In the genomic region with DNA sequence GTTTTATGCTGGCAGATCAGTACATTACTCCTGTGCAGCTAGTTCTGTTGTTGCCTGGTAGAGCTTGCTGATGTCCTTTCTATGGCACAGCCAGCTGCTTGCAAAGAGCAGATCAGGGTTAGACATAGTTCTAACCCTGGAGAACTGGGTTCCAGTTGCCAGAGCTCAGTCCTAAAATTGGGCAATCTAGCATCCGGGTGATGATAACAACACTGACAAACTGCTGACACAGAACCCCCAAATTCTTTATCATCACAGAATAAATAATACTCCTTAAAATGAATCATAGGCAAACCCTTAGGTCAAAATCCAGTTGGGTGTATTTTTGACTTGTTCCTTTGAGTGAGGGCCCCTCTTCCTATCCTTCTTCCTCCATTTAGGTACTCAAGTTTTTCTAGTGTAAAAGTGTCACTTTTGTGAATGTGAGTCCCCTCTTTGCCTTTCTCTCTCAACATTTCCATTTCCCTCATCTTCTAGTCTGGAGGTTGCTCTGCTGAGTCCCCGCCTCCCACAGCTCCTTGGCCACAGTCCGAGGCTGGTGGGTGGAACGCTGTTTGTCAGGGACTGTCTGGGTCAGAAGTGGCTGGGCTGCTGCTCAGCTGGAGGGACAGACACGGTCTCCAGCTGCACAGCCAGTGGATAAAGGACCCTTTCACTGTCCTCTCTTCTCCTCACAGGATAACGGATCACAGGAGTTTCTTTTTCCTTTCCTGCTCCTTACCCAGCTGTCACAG, we compare ENCODE assay signal across 10 cellular contexts.
DNase-seq lines count a peak whose midpoint lies in the region; FAIRE-seq and TF ChIP-seq lines count a peak whose summit lies in the region.
"Had no signal": no experiment of that assay in that cellular context is flagged by ENCODE, and none has a peak within 500 bp of the region (broad histone marks: within the 10 kb centered on the region; RNA-seq: fewer than 3 reads in every experiment).

No MANE protein-coding gene starts in this region.

- H3K4me1 ChIP-seq in OCI-LY7 (ENCODE audit: insufficient read depth, low read length, poor library complexity, severe bottlenecking) (peaks cover 69% of the 10 kb centered on the region), esophagus (ENCODE audit: control insufficient read depth in 2 of 2, insufficient read depth in 2 of 2, low read length in 1 of 2) (peaks cover 2 to 5% of the 10 kb centered on the region in 2 donors), mesodermal cell (ENCODE audit: control insufficient read depth, insufficient read depth, low read length, poor library complexity, severe bottlenecking) (peaks cover 10% of the 10 kb centered on the region), tibial nerve (peaks cover 0 to 24% (median 11%) of the 10 kb centered on the region in 4 donors), Karpas-422 (ENCODE audit: low read length) (peaks cover 34% of the 10 kb centered on the region)

- no peaks in the 10 kb centered on the region for H3K79me2 ChIP-seq in OCI-LY7 (ENCODE audit: insufficient read depth, low read depth, low read length)
- H3K79me2 ChIP-seq in Karpas-422 (ENCODE audit: low read length) = no peaks in the 10 kb centered on the region

- POLR2A ChIA-PET in OCI-LY7 (lab: Charles Lee) = interaction anchor here (0.6 to 3.1 kb wide), 11 partner anchors 8 to 1843 kb away, joined by 3 to 17 read pairs (median 3); no protein-coding TSS in a partner anchor

- H4K20me1 ChIP-seq in OCI-LY7 (ENCODE audit: insufficient read depth, low read length) (no peaks in the 10 kb centered on the region), Karpas-422 (ENCODE audit: insufficient read depth, low read depth, low read length) (no peaks in the 10 kb centered on the region)

- H2AFZ ChIP-seq in OCI-LY7 (ENCODE audit: low read length) = peak overlapping the region; percentile 97
- H2AFZ ChIP-seq in Karpas-422 (ENCODE audit: low read length) = no peak overlapping the region

- CTCF ChIA-PET in OCI-LY7 (lab: Charles Lee; ENCODE audit: unreplicated experiment) = no interaction called here

- H3K4me2 ChIP-seq in OCI-LY7 (ENCODE audit: low read length) (peak overlapping the region; percentile 86), Karpas-422 (ENCODE audit: low read depth, low read length, poor library complexity, severe bottlenecking) (no peak overlapping the region)

- TF ChIP-seq EP300 in tibial nerve (IDR thresholded peaks at IDR 0.05) = peak; percentile 16 to 74

- no peaks in the 10 kb centered on the region for H3K9me2 ChIP-seq in OCI-LY7 (ENCODE audit: insufficient read depth, low read length)
- H3K9me2 ChIP-seq in Karpas-422 (replicated peaks; ENCODE audit: insufficient read depth, low read length) = no peaks in the 10 kb centered on the region

- no peak for FAIRE-seq in D721Med (lab: Jason Lieb, UNC)

- H3K36me3 ChIP-seq in OCI-LY7 (ENCODE audit: insufficient read depth, low read length) (no peaks in the 10 kb centered on the region), esophagus (ENCODE audit: control insufficient read depth in 2 of 2, insufficient read depth in 2 of 2, low read length in 1 of 2) (no peaks in the 10 kb centered on the region), mesodermal cell (ENCODE audit: control insufficient read depth, insufficient read depth, low read length) (no peaks in the 10 kb centered on the region), tibial nerve (no peaks in the 10 kb centered on the region), Karpas-422 (ENCODE audit: insufficient read depth, low read length) (no peaks in the 10 kb centered on the region)

- H3K9me3 ChIP-seq in OCI-LY7 (ENCODE audit: low read length) (no peaks in the 10 kb centered on the region), esophagus (ENCODE audit: control insufficient read depth in 2 of 2, insufficient read depth in 1 of 2, low read depth in 1 of 2, low read length in 1 of 2) (no peaks in the 10 kb centered on the region), mesodermal cell (ENCODE audit: control insufficient read depth, low read length) (no peaks in the 10 kb centered on the region), tibial nerve (no peaks in the 10 kb centered on the region), Karpas-422 (ENCODE audit: low read length) (no peaks in the 10 kb centered on the region)

- H3K9ac ChIP-seq in Karpas-422 (ENCODE audit: low read length) = no peak overlapping the region

- H3K27ac ChIP-seq in OCI-LY7 (ENCODE audit: low read depth, low read length, poor library complexity, severe bottlenecking) (peak overlapping the region; percentile 43), esophagus (ENCODE audit: low read depth in 2 of 2, low read length in 1 of 2) (peak overlapping the region; percentile 45), mesodermal cell (ENCODE audit: low read depth, low read length, severe bottlenecking) (peak overlapping the region; percentile 16), tibial nerve (peak overlapping the region; percentile 51 to 80 (median 70)), Karpas-422 (ENCODE audit: low read length) (no peak overlapping the region)

- H3K27me3 ChIP-seq in esophagus (ENCODE audit: control insufficient read depth in 1 of 2, insufficient read depth in 2 of 2, low read length in 2 of 2) = no peaks in the 10 kb centered on the region
- H3K27me3 ChIP-seq in tibial nerve = no peaks in the 10 kb centered on the region
- H3K27me3 ChIP-seq in Karpas-422 (ENCODE audit: low read length) = no peaks in the 10 kb centered on the region

- intact Hi-C loops in OCI-LY7 (cut with micrococcal nuclease; ENCODE audit: unreplicated experiment) = loop anchor here (2.0 kb wide), 1 partner anchor 69 kb away; no protein-coding TSS in a partner anchor

- TF ChIP-seq POLR2A in tibial nerve (IDR thresholded peaks at IDR 0.05) = peak in 1 of 2 donors; percentile 31

- TF ChIP-seq CTCF in OCI-LY7 (conservative IDR thresholded peaks at IDR 0.05; ENCODE audit: low read length) = no peak
- no peak for TF ChIP-seq CTCF in tibial nerve (IDR thresholded peaks at IDR 0.05)
- TF ChIP-seq CTCF in D721Med (IDR thresholded peaks at IDR 0.05; ENCODE audit: insufficient read depth, missing control alignments) = no peak

- peak; percentile 37 for DNase-seq in OCI-LY7 (ENCODE audit: low spot score)
- DNase-seq in tibial nerve (ENCODE audit: low spot score in 2 of 2) = peak; percentile 66 to 68
- DNase-seq in NCI-H526 treated with DMSO at 0.1 percent for 48 hours (lab: John Stamatoyannopoulos, UW) = no peak
- no peak for DNase-seq in D721Med (ENCODE audit: insufficient read length, low spot score)
- no peak for DNase-seq in NCI-H345 (lab: John Stamatoyannopoulos, UW)
- DNase-seq in Karpas-422 = no peak
- DNase-seq: NCI-H1930; stimulated activated CD4-positive, alpha-beta T cell treated with anti-CD3 and anti-CD28 coated beads, Interleukin-2, amount 100 ng/mL, for 48 hours had no signal

- 20 to 27% methylated on average over 6 of the region's 6 CpGs for WGBS in esophagus, 2 donors
- 26 to 46% methylated on average over 4 to 5 of the region's 6 CpGs for WGBS in mesodermal cell (ENCODE audit: insufficient coverage in 2 of 2), 2 experiments
- WGBS in tibial nerve, 2 donors = 11 to 12% methylated on average over 6 of the region's 6 CpGs

- H3K4me3 ChIP-seq in OCI-LY7 (ENCODE audit: low read depth, low read length, poor library complexity, severe bottlenecking) = peak overlapping the region; percentile 48
- H3K4me3 ChIP-seq in esophagus (ENCODE audit: low read depth in 1 of 2, low read length in 2 of 2) = no peak overlapping the region
- H3K4me3 ChIP-seq in mesodermal cell (ENCODE audit: extremely low read depth, insufficient read depth, low read length, poor library complexity, severe bottlenecking) = no peak overlapping the region
- peak overlapping the region in 3 of 4 donors; percentile 3 to 42 (median 30) for H3K4me3 ChIP-seq in tibial nerve
- no peak overlapping the region for H3K4me3 ChIP-seq in Karpas-422 (ENCODE audit: low read length)

- no TSS peak for BruUV-seq in OCI-LY7 (replicated peaks; lab: Mats Ljungman, UMichigan)

Comparison
In these comparisons a context has a peak if more than half of its experiments do, and no peak if none do; other contexts are left out.
1. DNase-seq: peak in OCI-LY7 (single experiment) and tibial nerve (2 of 2); none in NCI-H526 treated with DMSO at 0.1 percent for 48 hours (single experiment), D721Med (single experiment), NCI-H345 (single experiment) and Karpas-422 (single experiment).
2. H3K4me3 ChIP-seq: peak in OCI-LY7 (single experiment) and tibial nerve (3 of 4); none in esophagus (0 of 2), mesodermal cell (single experiment) and Karpas-422 (single experiment).